10 cellular contexts compared by ENCODE assay signal in genomic region chr9:111356567-111357244, GRCh38. TPM values are rescaled to one million over a fixed set of nuclear protein-coding genes. Genes with fewer than 3 reads are reported as not detected.
DNase-seq lines count a peak whose midpoint lies in the region; ATAC-seq, FAIRE-seq and TF ChIP-seq lines count a peak whose summit lies in the region.
"Had no signal": no experiment of that assay in that cellular context is flagged by ENCODE, and none has a peak within 500 bp of the region (broad histone marks: within the 10 kb centered on the region; RNA-seq: fewer than 3 reads in every experiment).

No MANE protein-coding gene starts in this region.

- peaks cover 22% of the 10 kb centered on the region for H3K36me3 Mint-ChIP-seq in stimulated activated effector memory CD8-positive, alpha-beta T cell treated with anti-CD3 and anti-CD28 coated beads, Interleukin-12 subunit alpha, Interleukin-12 subunit beta, amount 100 ng/mL, for 72 hours
- H3K36me3 Mint-ChIP-seq in CD8-positive, alpha-beta memory T cell = peaks cover 4 to 11% (median 5%) of the 10 kb centered on the region in 3 donors

- POLR2A ChIA-PET in CD8-positive, alpha-beta memory T cell (lab: Charles Lee) = no interaction called here

- H3K4me3 Mint-ChIP-seq in stimulated activated effector memory CD8-positive, alpha-beta T cell treated with anti-CD3 and anti-CD28 coated beads, Interleukin-12 subunit alpha, Interleukin-12 subunit beta, amount 100 ng/mL, for 72 hours = no peak overlapping the region
- H3K4me3 Mint-ChIP-seq in CD8-positive, alpha-beta memory T cell = no peak overlapping the region

- H3K4me3 ChIP-seq in CD8-positive, alpha-beta memory T cell (ENCODE audit: low read length) = no peak overlapping the region

- H3K27me3 Mint-ChIP-seq in CD8-positive, alpha-beta memory T cell = no peaks in the 10 kb centered on the region

- no peaks in the 10 kb centered on the region for H3K36me3 ChIP-seq in CD8-positive, alpha-beta memory T cell (ENCODE audit: insufficient read depth, low read length)

- ATAC-seq in stimulated activated effector memory CD8-positive, alpha-beta T cell treated with anti-CD3 and anti-CD28 coated beads, Interleukin-12 subunit alpha, Interleukin-12 subunit beta, amount 100 ng/mL, for 72 hours = peak; percentile 71
- no peak for ATAC-seq in GM21528 (IDR thresholded peaks at IDR 0.05; ENCODE audit: low FRiP score, unreplicated experiment)
- ATAC-seq in GM18858 (IDR thresholded peaks at IDR 0.05; ENCODE audit: unreplicated experiment) = no peak

- peak; percentile 45 for DNase-seq in H54 (ENCODE audit: insufficient read length, low spot score)
- peak; percentile 16 for DNase-seq in SW480 (ENCODE audit: low spot score)
- DNase-seq in foreskin melanocyte = peak; percentile 42
- no peak for DNase-seq in stimulated activated effector memory CD8-positive, alpha-beta T cell treated with anti-CD3 and anti-CD28 coated beads, Interleukin-12 subunit alpha, Interleukin-12 subunit beta, amount 100 ng/mL, for 72 hours (ENCODE audit: low spot score in 2 of 2)
- no peak for DNase-seq in CD8-positive, alpha-beta memory T cell
- no peak for DNase-seq in ureter (ENCODE audit: low spot score)
- DNase-seq: activated effector memory CD4-positive, alpha-beta T cell treated with anti-CD3 and anti-CD28 coated beads, Interleukin-2, amount 50 U/mL, for 16 hours; midbrain had no signal

- CTCF ChIA-PET in CD8-positive, alpha-beta memory T cell (lab: Charles Lee) = no interaction called here

- no peaks in the 10 kb centered on the region for H3K9me3 ChIP-seq in CD8-positive, alpha-beta memory T cell (ENCODE audit: low read length)

- peak; percentile 96 for FAIRE-seq in H54 (lab: Jason Lieb, UNC)

- no peak overlapping the region for H3K27ac Mint-ChIP-seq in stimulated activated effector memory CD8-positive, alpha-beta T cell treated with anti-CD3 and anti-CD28 coated beads, Interleukin-12 subunit alpha, Interleukin-12 subunit beta, amount 100 ng/mL, for 72 hours
- H3K27ac Mint-ChIP-seq in CD8-positive, alpha-beta memory T cell = peak overlapping the region in 1 of 8 donors; percentile 34

- no peaks in the 10 kb centered on the region for H3K27me3 ChIP-seq in CD8-positive, alpha-beta memory T cell (ENCODE audit: insufficient read depth, low read length, poor library complexity, severe bottlenecking)

- no peak for TF ChIP-seq POLR2A in H54 (IDR thresholded peaks at IDR 0.05; ENCODE audit: low read depth, low read length)

- no peaks in the 10 kb centered on the region for H3K4me1 ChIP-seq in CD8-positive, alpha-beta memory T cell (ENCODE audit: insufficient read depth, low read length)

- peaks cover 5% of the 10 kb centered on the region for H3K9me3 Mint-ChIP-seq in stimulated activated effector memory CD8-positive, alpha-beta T cell treated with anti-CD3 and anti-CD28 coated beads, Interleukin-12 subunit alpha, Interleukin-12 subunit beta, amount 100 ng/mL, for 72 hours
- peaks cover 0 to 4% (median 0%) of the 10 kb centered on the region in 5 donors for H3K9me3 Mint-ChIP-seq in CD8-positive, alpha-beta memory T cell

- H3K4me1 Mint-ChIP-seq in stimulated activated effector memory CD8-positive, alpha-beta T cell treated with anti-CD3 and anti-CD28 coated beads, Interleukin-12 subunit alpha, Interleukin-12 subunit beta, amount 100 ng/mL, for 72 hours = peaks cover 12% of the 10 kb centered on the region
- H3K4me1 Mint-ChIP-seq in CD8-positive, alpha-beta memory T cell = no peaks in the 10 kb centered on the region

- H3K27ac ChIP-seq in CD8-positive, alpha-beta memory T cell (ENCODE audit: low read depth, low read length) = no peak overlapping the region

RNA-seq across cellular contexts. Expression of gene OR2K2, which starts 26.7 kb away (rescaled TPM):
- total RNA-seq in CD8-positive, alpha-beta memory T cell = not detected
- not detected for polyA plus RNA-seq in CD8-positive, alpha-beta memory T cell
- total RNA-seq in ureter = not detected

Comparison
In these comparisons a context has a peak if more than half of its experiments do, and no peak if none do; other contexts are left out.
1. DNase-seq: peak in H54 (single experiment), SW480 (single experiment) and foreskin melanocyte (single experiment); none in stimulated activated effector memory CD8-positive, alpha-beta T cell treated with anti-CD3 and anti-CD28 coated beads, Interleukin-12 subunit alpha, Interleukin-12 subunit beta, amount 100 ng/mL, for 72 hours (0 of 2), CD8-positive, alpha-beta memory T cell (0 of 5) and ureter (single experiment).